16 cellular contexts compared by ENCODE assay signal in genomic region chr13:43959291-43959690, GRCh38.
A peak's percentile ranks its signal among the peaks of the same experiment; 100 is the strongest.
DNase-seq lines count a peak whose midpoint lies in the region; ATAC-seq and TF ChIP-seq lines count a peak whose summit lies in the region.
"Had no signal": no experiment of that assay in that cellular context is flagged by ENCODE, and none has a peak within 500 bp of the region (broad histone marks: within the 10 kb centered on the region; RNA-seq: fewer than 3 reads in every experiment).

No MANE protein-coding gene starts in this region.

- H3K4me1 Mint-ChIP-seq in activated CD8-positive, alpha-beta T cell treated with anti-CD3 and anti-CD28 coated beads for 36 hours (ENCODE audit: low read depth): no peaks in the 10 kb centered on the region
- H3K4me1 Mint-ChIP-seq: CD4-positive, alpha-beta memory T cell had no signal

- no peak overlapping the region for H2BK120ac ChIP-seq in mesendoderm (ENCODE audit: low read depth, low read length)

- H3K18ac ChIP-seq in mesendoderm (ENCODE audit: low read length): no peak overlapping the region

- H3K9ac ChIP-seq in mesendoderm (ENCODE audit: low read length): no peak overlapping the region

- no peak overlapping the region for H2BK15ac ChIP-seq in mesendoderm (replicated peaks; ENCODE audit: low read depth)

- no peak overlapping the region for H2AK5ac ChIP-seq in mesendoderm (ENCODE audit: low read length)

- H3K27me3 Mint-ChIP-seq in activated CD8-positive, alpha-beta T cell treated with anti-CD3 and anti-CD28 coated beads for 36 hours: peaks cover 10% of the 10 kb centered on the region

- no peaks in the 10 kb centered on the region for H3K9me3 Mint-ChIP-seq in activated CD8-positive, alpha-beta T cell treated with anti-CD3 and anti-CD28 coated beads for 36 hours

- H3K4me1 ChIP-seq in mesendoderm (ENCODE audit: control insufficient read depth, low read depth, low read length): no peaks in the 10 kb centered on the region

- H3K4me3 Mint-ChIP-seq in activated CD8-positive, alpha-beta T cell treated with anti-CD3 and anti-CD28 coated beads for 36 hours: no peak overlapping the region
- H3K4me3 Mint-ChIP-seq: CD4-positive, alpha-beta memory T cell had no signal

- no peak overlapping the region for H3K27ac ChIP-seq in mesendoderm (ENCODE audit: low read depth, low read length)

- no peaks in the 10 kb centered on the region for H3K79me2 ChIP-seq in mesendoderm (ENCODE audit: control insufficient read depth, insufficient read depth, low read length)

- intact Hi-C loops in activated CD8-positive, alpha-beta T cell treated with anti-CD3 and anti-CD28 coated beads for 36 hours (cut with micrococcal nuclease): no loop called here

- H3K23ac ChIP-seq in mesendoderm (ENCODE audit: low read length): no peak overlapping the region

- H3K36me3 ChIP-seq in mesendoderm (ENCODE audit: control insufficient read depth, insufficient read depth, low read length): no peaks in the 10 kb centered on the region

- no peak overlapping the region for H3K4me2 ChIP-seq in mesendoderm (ENCODE audit: low read length)

- TF ChIP-seq EP300 in Ishikawa (IDR thresholded peaks at IDR 0.05; ENCODE audit: borderline replicate concordance): no peak

- H3K27me3 ChIP-seq in mesendoderm (ENCODE audit: insufficient read depth, low read length, poor library complexity): no peaks in the 10 kb centered on the region

- no peak overlapping the region for H3K56ac ChIP-seq in mesendoderm (ENCODE audit: low read length)

- H3K27ac Mint-ChIP-seq in activated CD8-positive, alpha-beta T cell treated with anti-CD3 and anti-CD28 coated beads for 36 hours: no peak overlapping the region
- H3K27ac Mint-ChIP-seq: CD4-positive, alpha-beta memory T cell had no signal

- no peak overlapping the region for H4K5ac ChIP-seq in mesendoderm (ENCODE audit: low read length)

- DNase-seq in mesendoderm: peak; percentile 18
- DNase-seq in amygdala (lab: John Stamatoyannopoulos, UW): no peak
- DNase-seq in activated CD8-positive, alpha-beta T cell treated with anti-CD3 and anti-CD28 coated beads for 36 hours: no peak
- DNase-seq in RKO (ENCODE audit: low spot score): no peak
- DNase-seq: C1 segment of cervical spinal cord; Calu3; CD4-positive, alpha-beta memory T cell; COR-L47; DMS53; DMS79 treated with DMSO at 0.1 percent for 48 hours; GF-D8; GOT3; H7; HCEC 1CT had no signal

- H3K4me3 ChIP-seq in mesendoderm (ENCODE audit: low read length): no peak overlapping the region

- no peaks in the 10 kb centered on the region for H3K36me3 Mint-ChIP-seq in activated CD8-positive, alpha-beta T cell treated with anti-CD3 and anti-CD28 coated beads for 36 hours (ENCODE audit: low read depth)
- H3K36me3 Mint-ChIP-seq: CD4-positive, alpha-beta memory T cell had no signal

- POLR2A ChIA-PET in activated CD8-positive, alpha-beta T cell treated with anti-CD3 and anti-CD28 coated beads for 36 hours (lab: Charles Lee): no interaction called here

- ATAC-seq in esophagus mucosa: peak; percentile 53
- ATAC-seq in activated CD8-positive, alpha-beta T cell treated with anti-CD3 and anti-CD28 coated beads for 36 hours: no peak

- no CpG with 5 or more reads among the region's 2 CpGs for WGBS in mesendoderm (ENCODE audit: extremely low coverage, insufficient coverage, low lambda C conversion rate)

- no peak for TF ChIP-seq CTCF in activated CD8-positive, alpha-beta T cell treated with anti-CD3 and anti-CD28 coated beads for 36 hours (IDR thresholded peaks at IDR 0.05)

- CTCF ChIA-PET in activated CD8-positive, alpha-beta T cell treated with anti-CD3 and anti-CD28 coated beads for 36 hours (lab: Charles Lee): no interaction called here

- no peak overlapping the region for H4K8ac ChIP-seq in mesendoderm (ENCODE audit: low read depth, low read length)

- H3K79me1 ChIP-seq in mesendoderm (ENCODE audit: low read length): no peaks in the 10 kb centered on the region

- no peak overlapping the region for H2BK5ac ChIP-seq in mesendoderm (ENCODE audit: low read length)

- no peak for TF ChIP-seq RAD21 in Ishikawa (IDR thresholded peaks at IDR 0.05; ENCODE audit: low read depth)

- no peak overlapping the region for H3K4ac ChIP-seq in mesendoderm (ENCODE audit: low read depth, low read length)

TF ChIP-seq in Ishikawa, 13 proteins besides CTCF, POLR2A, EP300 and RAD21:
- TF ChIP-seq TEAD4 (IDR thresholded peaks at IDR 0.05): peak; percentile 46
- TF ChIP-seq EGR1 (IDR thresholded peaks at IDR 0.05): no peak
TF ChIP-seq in Ishikawa: peak in this region for 1.
